1 cellular context compared by ENCODE assay signal in genomic region chr1:88683848-88684481, GRCh38.
TF ChIP-seq lines count a peak whose summit lies in the region.

Gene PKN2 (plus strand): TSS chr1:88684273. CDS start chr1:88684581, 308 bp downstream.

TF ChIP-seq in HepG2, 621 proteins besides CTCF, POLR2A, EP300 and RAD21 (continued from another document and continues in another):
- TF ChIP-seq ELK4 (CRISPR knock-in tag; IDR thresholded peaks at IDR 0.05; ENCODE audit: borderline replicate concordance) (no peak), ATM (IDR thresholded peaks at IDR 0.05; ENCODE audit: borderline replicate concordance) (no peak), ZFP36L2 (CRISPR knock-in tag; IDR thresholded peaks at IDR 0.05) (no peak), KDM4B (CRISPR knock-in tag; IDR thresholded peaks at IDR 0.05) (peak; percentile 89), GABPA (IDR thresholded peaks at IDR 0.05; ENCODE audit: low read depth, low read length) (no peak), GABPA (CRISPR knock-in tag; IDR thresholded peaks at IDR 0.05; ENCODE audit: low read depth) (0 out of 2 replicates have a peak, but pooled peaks have one; percentile 49), TFAP4 (IDR thresholded peaks at IDR 0.05; ENCODE audit: borderline replicate concordance, low read depth) (peak; percentile 44; the same call in 1 of the 2 replicates), HCFC1 (IDR thresholded peaks at IDR 0.05; ENCODE audit: low read depth, low read length) (peak; percentile 79), RBAK (CRISPR knock-in tag; IDR thresholded peaks at IDR 0.05) (no peak), KAT8 (CRISPR knock-in tag; IDR thresholded peaks at IDR 0.05) (peak; percentile 98), MEF2D (CRISPR knock-in tag; IDR thresholded peaks at IDR 0.05) (peak; percentile 33; the same call in 1 of the 2 replicates), TSC22D2 (CRISPR knock-in tag; IDR thresholded peaks at IDR 0.05; ENCODE audit: borderline replicate concordance) (no peak), FLYWCH1 (CRISPR knock-in tag; IDR thresholded peaks at IDR 0.05) (no peak), IKZF5 (CRISPR knock-in tag; IDR thresholded peaks at IDR 0.05) (peak; percentile 64), ERF (CRISPR knock-in tag; IDR thresholded peaks at IDR 0.05) (peak; percentile 75), LRRFIP1 (CRISPR knock-in tag; conservative IDR thresholded peaks at IDR 0.05) (no peak), SOX6 (IDR thresholded peaks at IDR 0.05) (no peak), SOX6 (CRISPR knock-in tag; IDR thresholded peaks at IDR 0.05) (peak; percentile 61; the same call in 1 of the 2 replicates), HOXD1 (CRISPR knock-in tag; IDR thresholded peaks at IDR 0.05) (0 out of 2 replicates have a peak, but pooled peaks have one; percentile 52), ZC3H13 (CRISPR knock-in tag; IDR thresholded peaks at IDR 0.05) (peak; percentile 49), GATAD2A (CRISPR knock-in tag; IDR thresholded peaks at IDR 0.05) (peak; percentile 74), ZNF335 (CRISPR knock-in tag; IDR thresholded peaks at IDR 0.05) (no peak; the same call in 1 of the 2 replicates), ZNF280B (CRISPR knock-in tag; IDR thresholded peaks at IDR 0.05; ENCODE audit: borderline replicate concordance) (no peak), ZNF468 (CRISPR knock-in tag; IDR thresholded peaks at IDR 0.05) (no peak), PAXIP1 (CRISPR knock-in tag; conservative IDR thresholded peaks at IDR 0.05) (no peak; the same call in 1 of the 2 replicates), ZNF251 (CRISPR knock-in tag; IDR thresholded peaks at IDR 0.05) (no peak), NFYC (CRISPR knock-in tag; IDR thresholded peaks at IDR 0.05) (peak; percentile 68), MIXL1 (CRISPR knock-in tag; IDR thresholded peaks at IDR 0.05) (peak; percentile 42; the same call in 1 of the 2 replicates), RFX5 (IDR thresholded peaks at IDR 0.05; ENCODE audit: low read depth, low read length) (no peak), AHR (CRISPR knock-in tag; IDR thresholded peaks at IDR 0.05) (no peak; the same call in 1 of the 2 replicates), NR1H2 (CRISPR knock-in tag; IDR thresholded peaks at IDR 0.05; ENCODE audit: borderline replicate concordance, low read depth) (no peak), ZXDC (CRISPR knock-in tag; IDR thresholded peaks at IDR 0.05) (no peak), TFDP1 (CRISPR knock-in tag; IDR thresholded peaks at IDR 0.05; ENCODE audit: borderline replicate concordance) (0 out of 2 replicates have a peak, but pooled peaks have one; percentile 71), ZMYM3 (CRISPR knock-in tag; IDR thresholded peaks at IDR 0.05) (0 out of 2 replicates have a peak, but pooled peaks have one; percentile 47), ARNTL (CRISPR knock-in tag; IDR thresholded peaks at IDR 0.05) (peak; percentile 95), MTF1 (CRISPR knock-in tag; IDR thresholded peaks at IDR 0.05) (no peak), TBP (CRISPR knock-in tag; IDR thresholded peaks at IDR 0.05) (no peak), MXD4 (CRISPR knock-in tag; IDR thresholded peaks at IDR 0.05) (peak; percentile 80; the same call in 1 of the 2 replicates), MZF1 (CRISPR knock-in tag; IDR thresholded peaks at IDR 0.05; ENCODE audit: borderline replicate concordance) (no peak), NKX3-1 (CRISPR knock-in tag; IDR thresholded peaks at IDR 0.05) (no peak), TARDBP (CRISPR knock-in tag; IDR thresholded peaks at IDR 0.05) (peak; percentile 94), ZNF616 (CRISPR knock-in tag; IDR thresholded peaks at IDR 0.05; ENCODE audit: low read depth) (no peak), ZNF556 (CRISPR knock-in tag; IDR thresholded peaks at IDR 0.05; ENCODE audit: borderline replicate concordance) (peak; percentile 22; the same call in 1 of the 2 replicates), SNAI1 (CRISPR knock-in tag; IDR thresholded peaks at IDR 0.05; ENCODE audit: borderline replicate concordance) (no peak), ZNF34 (CRISPR knock-in tag; IDR thresholded peaks at IDR 0.05; ENCODE audit: borderline replicate concordance) (no peak), ZNF205 (CRISPR knock-in tag; IDR thresholded peaks at IDR 0.05) (no peak; the same call in 1 of the 2 replicates), KMT2A (CRISPR knock-in tag; IDR thresholded peaks at IDR 0.05) (peak; percentile 97), ZNF329 (CRISPR knock-in tag; IDR thresholded peaks at IDR 0.05; ENCODE audit: low read depth) (no peak), SMAD9 (CRISPR knock-in tag; IDR thresholded peaks at IDR 0.05) (no peak), ZNF225 (CRISPR knock-in tag; IDR thresholded peaks at IDR 0.05) (no peak), ZNF367 (CRISPR knock-in tag; IDR thresholded peaks at IDR 0.05; ENCODE audit: borderline replicate concordance) (no peak), ADNP (CRISPR knock-in tag; IDR thresholded peaks at IDR 0.05) (no peak), ZNF850 (CRISPR knock-in tag; conservative IDR thresholded peaks at IDR 0.05) (peak; percentile 95), ZNF253 (CRISPR knock-in tag; IDR thresholded peaks at IDR 0.05; ENCODE audit: borderline replicate concordance) (no peak), GPBP1L1 (CRISPR knock-in tag; IDR thresholded peaks at IDR 0.05) (no peak)
